12 cellular contexts compared by ENCODE assay signal in genomic region chr1:198649598-198650338, GRCh38. TPM values are rescaled to one million over a fixed set of nuclear protein-coding genes. Genes with fewer than 3 reads are reported as not detected.
DNase-seq lines count a peak whose midpoint lies in the region; ATAC-seq and TF ChIP-seq lines count a peak whose summit lies in the region.
"Had no signal": no experiment of that assay in that cellular context is flagged by ENCODE, and none has a peak within 500 bp of the region (broad histone marks: within the 10 kb centered on the region; RNA-seq: fewer than 3 reads in every experiment).

No MANE protein-coding gene starts in this region.

- H3K9me3 Mint-ChIP-seq in activated CD4-positive, alpha-beta T cell treated with anti-CD3 and anti-CD28 coated beads, Interleukin-2, amount 10 ng/mL, durations not matched to agents 24 days and 14 days, result peaks cover 5% of the 10 kb centered on the region
- peaks cover 9 to 11% of the 10 kb centered on the region in 2 donors for H3K9me3 Mint-ChIP-seq in stimulated activated naive B cell treated with anti-CD40 and anti-IgM and Interleukin-4, amounts not matched to agents 10 μg/mL and 1 μg/mL and 100 μg/mL, for 72 hours

- peaks cover 59% of the 10 kb centered on the region for H3K4me1 Mint-ChIP-seq in activated CD4-positive, alpha-beta T cell treated with anti-CD3 and anti-CD28 coated beads, Interleukin-2, amount 10 ng/mL, durations not matched to agents 24 days and 14 days
- H3K4me1 Mint-ChIP-seq in stimulated activated naive B cell treated with anti-CD40 and anti-IgM and Interleukin-4, amounts not matched to agents 10 μg/mL and 1 μg/mL and 100 μg/mL, for 72 hours, result peaks cover 27 to 57% of the 10 kb centered on the region in 2 donors

- H3K27ac ChIP-seq in upper lobe of left lung, result peak overlapping the region in 1 of 4 donors; percentile 14
- H3K27ac ChIP-seq: gastrocnemius medialis, SJSA1 had no signal

- no peak for TF ChIP-seq POLR2A in upper lobe of left lung (IDR thresholded peaks at IDR 0.05)

- intact Hi-C loops in activated CD4-positive, alpha-beta T cell treated with anti-CD3 and anti-CD28 coated beads, Interleukin-2, amount 10 ng/mL, durations not matched to agents 24 days and 14 days (cut with micrococcal nuclease), result loop anchor here (1.0 to 5.0 kb wide), 3 partner anchors 8 to 872 kb away; partner anchors contain the start of gene DENND1B

- WGBS in upper lobe of left lung, 2 donors, result 70 to 80% methylated on average over 4 of the region's 4 CpGs

- H3K9me3 ChIP-seq in upper lobe of left lung, result no peaks in the 10 kb centered on the region
- H3K9me3 ChIP-seq: gastrocnemius medialis, SJSA1 had no signal

- ATAC-seq in HG03039 (IDR thresholded peaks at IDR 0.05; ENCODE audit: unreplicated experiment) (peak; percentile 39), upper lobe of left lung (ENCODE audit: low FRiP score in 2 of 2) (no peak)
- ATAC-seq in stimulated activated naive B cell treated with anti-CD40 and anti-IgM and Interleukin-4, amounts not matched to agents 10 μg/mL and 1 μg/mL and 100 μg/mL, for 72 hours (replicated peaks), result peak; percentile 95
- ATAC-seq: gastrocnemius medialis, HepG2 had no signal

- no peaks in the 10 kb centered on the region for H3K36me3 ChIP-seq in upper lobe of left lung
- H3K36me3 ChIP-seq: gastrocnemius medialis, SJSA1 had no signal

- peak overlapping the region; percentile 88 for H3K27ac Mint-ChIP-seq in activated CD4-positive, alpha-beta T cell treated with anti-CD3 and anti-CD28 coated beads, Interleukin-2, amount 10 ng/mL, durations not matched to agents 24 days and 14 days
- H3K27ac Mint-ChIP-seq in stimulated activated naive B cell treated with anti-CD40 and anti-IgM and Interleukin-4, amounts not matched to agents 10 μg/mL and 1 μg/mL and 100 μg/mL, for 72 hours, result peak overlapping the region; percentile 65

- no peak for TF ChIP-seq EP300 in upper lobe of left lung (IDR thresholded peaks at IDR 0.05)

- H3K4me3 ChIP-seq in upper lobe of left lung, result no peak overlapping the region
- H3K4me3 ChIP-seq: gastrocnemius medialis, SJSA1 had no signal

- H3K27me3 ChIP-seq in upper lobe of left lung, result no peaks in the 10 kb centered on the region
- H3K27me3 ChIP-seq: gastrocnemius medialis, SJSA1 had no signal

- DNase-seq in activated naive CD4-positive, alpha-beta T cell treated with Interleukin-2 at 50 U/mL for 16 hours, result peak; percentile 20
- no peak for DNase-seq in activated naive CD4-positive, alpha-beta T cell treated with anti-CD3 and anti-CD28 coated beads, Interleukin-2, amount 50 U/mL, for 16 hours
- DNase-seq in activated CD4-positive, alpha-beta T cell treated with anti-CD3 and anti-CD28 coated beads, Interleukin-2, amount 10 ng/mL, durations not matched to agents 24 days and 14 days, result peak; percentile 80
- peak; percentile 38 for DNase-seq in stimulated activated naive B cell treated with anti-CD40 and anti-IgM and Interleukin-4, amounts not matched to agents 10 μg/mL and 1 μg/mL and 100 μg/mL, for 72 hours
- DNase-seq in ecto neural progenitor cell (ENCODE audit: low spot score) (no peak), upper lobe of left lung (no peak), NCI-H2081 (lab: John Stamatoyannopoulos, UW) (no peak)
- DNase-seq: gastrocnemius medialis, midbrain had no signal

- no peaks in the 10 kb centered on the region for H3K27me3 Mint-ChIP-seq in activated CD4-positive, alpha-beta T cell treated with anti-CD3 and anti-CD28 coated beads, Interleukin-2, amount 10 ng/mL, durations not matched to agents 24 days and 14 days
- H3K27me3 Mint-ChIP-seq in stimulated activated naive B cell treated with anti-CD40 and anti-IgM and Interleukin-4, amounts not matched to agents 10 μg/mL and 1 μg/mL and 100 μg/mL, for 72 hours, result no peaks in the 10 kb centered on the region

- TF ChIP-seq CTCF in upper lobe of left lung (IDR thresholded peaks at IDR 0.05), result no peak

- peak overlapping the region; percentile 81 for H3K4me3 Mint-ChIP-seq in activated CD4-positive, alpha-beta T cell treated with anti-CD3 and anti-CD28 coated beads, Interleukin-2, amount 10 ng/mL, durations not matched to agents 24 days and 14 days
- peak overlapping the region; percentile 44 to 52 for H3K4me3 Mint-ChIP-seq in stimulated activated naive B cell treated with anti-CD40 and anti-IgM and Interleukin-4, amounts not matched to agents 10 μg/mL and 1 μg/mL and 100 μg/mL, for 72 hours

- H3K36me3 Mint-ChIP-seq in activated CD4-positive, alpha-beta T cell treated with anti-CD3 and anti-CD28 coated beads, Interleukin-2, amount 10 ng/mL, durations not matched to agents 24 days and 14 days (ENCODE audit: low read depth), result peaks cover 52% of the 10 kb centered on the region
- H3K36me3 Mint-ChIP-seq in stimulated activated naive B cell treated with anti-CD40 and anti-IgM and Interleukin-4, amounts not matched to agents 10 μg/mL and 1 μg/mL and 100 μg/mL, for 72 hours, result peaks cover 31 to 46% of the 10 kb centered on the region in 2 donors

- no peaks in the 10 kb centered on the region for H3K4me1 ChIP-seq in upper lobe of left lung
- H3K4me1 ChIP-seq: gastrocnemius medialis, SJSA1 had no signal

RNA-seq across cellular contexts. Expression of gene PTPRC, which starts 10.9 kb away (rescaled TPM):
- total RNA-seq in activated CD4-positive, alpha-beta T cell treated with anti-CD3 and anti-CD28 coated beads, Interleukin-2, amount 10 ng/mL, durations not matched to agents 24 days and 14 days, result 436 and 438 TPM in 2 replicates
- 100 to 1,000 TPM in 3 of 6 donors, 10 to 100 TPM in 3; 70.2 to 171 (median 101) TPM for total RNA-seq in upper lobe of left lung
- total RNA-seq: HepG2, SJSA1 had no signal

Comparison
In these comparisons a context has a peak if more than half of its experiments do, and no peak if none do; other contexts are left out.
1. DNase-seq: peak in activated naive CD4-positive, alpha-beta T cell treated with Interleukin-2 at 50 U/mL for 16 hours (single experiment), activated CD4-positive, alpha-beta T cell treated with anti-CD3 and anti-CD28 coated beads, Interleukin-2, amount 10 ng/mL, durations not matched to agents 24 days and 14 days (single experiment) and stimulated activated naive B cell treated with anti-CD40 and anti-IgM and Interleukin-4, amounts not matched to agents 10 μg/mL and 1 μg/mL and 100 μg/mL, for 72 hours (single experiment); none in activated naive CD4-positive, alpha-beta T cell treated with anti-CD3 and anti-CD28 coated beads, Interleukin-2, amount 50 U/mL, for 16 hours (single experiment), ecto neural progenitor cell (single experiment), upper lobe of left lung (0 of 2) and NCI-H2081 (0 of 2).
2. ATAC-seq: peak in HG03039 (single experiment) and stimulated activated naive B cell treated with anti-CD40 and anti-IgM and Interleukin-4, amounts not matched to agents 10 μg/mL and 1 μg/mL and 100 μg/mL, for 72 hours (2 of 2); none in upper lobe of left lung (0 of 2).